ENCODE assay signal across 9 cellular contexts in the genomic region with DNA sequence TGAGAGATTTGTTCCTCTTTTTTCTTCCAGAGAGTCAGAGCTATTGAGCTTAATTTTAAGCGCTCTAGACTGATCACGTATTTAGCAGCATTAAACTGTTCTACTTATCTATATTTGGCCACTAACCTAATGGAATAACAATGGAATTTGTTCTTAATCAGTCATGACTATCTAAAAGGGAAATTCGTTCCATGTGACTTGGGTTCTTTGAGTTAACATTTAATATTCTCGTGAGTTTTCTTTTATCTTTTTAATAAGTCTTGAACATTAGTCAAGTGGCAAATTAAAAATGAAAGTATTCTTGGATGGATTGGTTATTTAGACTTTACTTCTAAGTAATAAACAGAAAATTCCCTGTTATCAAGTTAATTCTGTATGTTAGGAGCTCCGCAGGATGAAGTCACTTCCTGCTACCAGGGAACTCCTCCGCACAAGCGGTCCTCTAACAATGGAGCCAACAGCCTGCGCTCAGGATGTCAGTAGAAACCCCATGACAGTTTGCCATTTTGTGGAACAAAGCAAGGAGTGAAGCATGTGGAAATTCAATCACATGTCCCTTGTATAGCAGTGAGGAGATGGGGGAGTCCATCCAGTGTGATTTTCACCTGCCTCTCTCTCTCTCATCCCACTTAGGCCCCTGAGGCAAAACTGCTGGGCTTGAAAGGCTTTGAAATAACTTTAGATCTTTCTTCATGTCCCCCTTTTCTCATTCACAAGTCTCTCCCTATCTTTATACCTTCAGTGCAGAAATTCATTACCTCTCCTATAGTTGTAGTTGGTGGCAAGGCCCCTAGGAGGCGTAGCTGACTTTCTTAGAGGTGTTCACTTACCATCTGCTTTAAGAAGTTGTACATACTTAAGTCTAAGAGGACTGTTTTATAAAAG.
DNase-seq lines count a peak whose midpoint lies in the region; ATAC-seq, FAIRE-seq and TF ChIP-seq lines count a peak whose summit lies in the region.
"Had no signal": no experiment of that assay in that cellular context is flagged by ENCODE, and none has a peak within 500 bp of the region (broad histone marks: within the 10 kb centered on the region; RNA-seq: fewer than 3 reads in every experiment).

No MANE protein-coding gene starts in this region.

- H3K79me2 ChIP-seq in neural cell (replicated peaks; ENCODE audit: insufficient read depth, low read length): no peaks in the 10 kb centered on the region

- intact Hi-C loops in prostate gland (cut with DNase I): no loop called here

- no peak overlapping the region for H2AFZ ChIP-seq in neural cell (ENCODE audit: low read depth, low read length)

- H4K20me1 ChIP-seq in neural cell (ENCODE audit: insufficient read depth): no peaks in the 10 kb centered on the region

- TF ChIP-seq CTCF in AG04449 (IDR thresholded peaks at IDR 0.05; ENCODE audit: insufficient read depth, low read length, missing control alignments) (peak; percentile 51), cardiac fibroblast (IDR thresholded peaks at IDR 0.05; ENCODE audit: low read depth, low read length) (peak; percentile 54), neural cell (IDR thresholded peaks at IDR 0.05; ENCODE audit: poor library complexity, severe bottlenecking) (peak; percentile 53), prostate gland (IDR thresholded peaks at IDR 0.05) (no peak)

- no peak for DNase-seq in AG04449 (ENCODE audit: low read depth, low spot score)
- DNase-seq in GM12891 (ENCODE audit: insufficient read length, low spot score): no peak
- peak; percentile 11 for DNase-seq in NCI-H2227 treated with DMSO at 0.1 percent for 48 hours (lab: John Stamatoyannopoulos, UW)
- peak; percentile 60 to 62 for DNase-seq in cardiac fibroblast (ENCODE audit: low read depth in 2 of 2)
- DNase-seq in prostate gland (ENCODE audit: low spot score): no peak
- DNase-seq in cerebellum (ENCODE audit: low spot score): no peak

- H3K27me3 ChIP-seq in neural cell (ENCODE audit: insufficient read depth, low read depth, low read length) (no peaks in the 10 kb centered on the region), prostate gland (replicated peaks; ENCODE audit: insufficient read depth) (no peaks in the 10 kb centered on the region)

- FAIRE-seq in GM12891 (lab: Jason Lieb, UNC): peak; percentile 71
- FAIRE-seq: endometrium had no signal

- 92% methylated on average over 9 of the region's 9 CpGs for WGBS in prostate gland

- TF ChIP-seq POLR2A in GM12891 (IDR thresholded peaks at IDR 0.05; ENCODE audit: low read depth, low read length): no peak
- no peak for TF ChIP-seq POLR2A in prostate gland (IDR thresholded peaks at IDR 0.05)

- no peaks in the 10 kb centered on the region for H3K9me3 ChIP-seq in neural cell (ENCODE audit: low read length)
- no peaks in the 10 kb centered on the region for H3K9me3 ChIP-seq in prostate gland

- H3K36me3 ChIP-seq in neural cell (ENCODE audit: insufficient read depth, low read length) (no peaks in the 10 kb centered on the region), prostate gland (no peaks in the 10 kb centered on the region)

- H3K27ac ChIP-seq in neural cell (ENCODE audit: low read length) (no peak overlapping the region), prostate gland (no peak overlapping the region)

- CTCF ChIA-PET in AG04449 (lab: Yijun Ruan, JAX): interaction anchor here (0.7 to 3.4 kb wide), 10 partner anchors 9 to 774 kb away, joined by 3 to 17 read pairs (median 4); no protein-coding TSS in a partner anchor

- no peak for TF ChIP-seq EP300 in neural cell (conservative IDR thresholded peaks at IDR 0.05; ENCODE audit: poor library complexity, severe bottlenecking)

- no peak for ATAC-seq in HG03280 (IDR thresholded peaks at IDR 0.05; ENCODE audit: unreplicated experiment)

- peak; percentile 41 for TF ChIP-seq RAD21 in neural cell (conservative IDR thresholded peaks at IDR 0.05)

- no peak overlapping the region for H3K4me2 ChIP-seq in neural cell (ENCODE audit: low read length)

- no peaks in the 10 kb centered on the region for H3K4me1 ChIP-seq in prostate gland (replicated peaks)

- POLR2A ChIA-PET in AG04449 (lab: Yijun Ruan, JAX): no interaction called here

- no peaks in the 10 kb centered on the region for H3K9me2 ChIP-seq in neural cell (ENCODE audit: insufficient read depth, low read length)

- no peak overlapping the region for H3K4me3 ChIP-seq in AG04449 (ENCODE audit: low read depth, low read length)
- no peak overlapping the region for H3K4me3 ChIP-seq in cardiac fibroblast (replicated peaks in 1 of 2; ENCODE audit: low read depth in 2 of 2, low read length in 2 of 2)
- no peak overlapping the region for H3K4me3 ChIP-seq in neural cell (ENCODE audit: low read length)
- no peak overlapping the region for H3K4me3 ChIP-seq in prostate gland

- H3K9ac ChIP-seq in neural cell (ENCODE audit: low read length): no peak overlapping the region

- H3F3A ChIP-seq in neural cell (ENCODE audit: insufficient read depth, low read length, poor library complexity, severe bottlenecking): no peaks in the 10 kb centered on the region

TF ChIP-seq in GM12891, 5 proteins besides CTCF, POLR2A, EP300 and RAD21:
- TF ChIP-seq PAX5 (IDR thresholded peaks at IDR 0.05; ENCODE audit: insufficient read depth, low read length, severe bottlenecking) (no peak), SPI1 (IDR thresholded peaks at IDR 0.05; ENCODE audit: low read depth, low read length) (no peak)
TF ChIP-seq in GM12891: peak in this region for 0.

TF ChIP-seq in neural cell, 6 proteins besides CTCF, POLR2A, EP300 and RAD21:
- no peak for TF ChIP-seq TAF1 (IDR thresholded peaks at IDR 0.05; ENCODE audit: low read depth)
- peak; percentile 52 for TF ChIP-seq SMC3 (conservative IDR thresholded peaks at IDR 0.05; ENCODE audit: poor library complexity)

Comparison
In these comparisons a context has a peak if more than half of its experiments do, and no peak if none do; other contexts are left out.
1. DNase-seq: peak in NCI-H2227 treated with DMSO at 0.1 percent for 48 hours (single experiment) and cardiac fibroblast (2 of 2); none in AG04449 (single experiment), GM12891 (single experiment), prostate gland (single experiment) and cerebellum (single experiment).
2. CTCF ChIP-seq: peak in AG04449 (single experiment), cardiac fibroblast (single experiment) and neural cell (single experiment); none in prostate gland (0 of 4).